In the genomic region with DNA sequence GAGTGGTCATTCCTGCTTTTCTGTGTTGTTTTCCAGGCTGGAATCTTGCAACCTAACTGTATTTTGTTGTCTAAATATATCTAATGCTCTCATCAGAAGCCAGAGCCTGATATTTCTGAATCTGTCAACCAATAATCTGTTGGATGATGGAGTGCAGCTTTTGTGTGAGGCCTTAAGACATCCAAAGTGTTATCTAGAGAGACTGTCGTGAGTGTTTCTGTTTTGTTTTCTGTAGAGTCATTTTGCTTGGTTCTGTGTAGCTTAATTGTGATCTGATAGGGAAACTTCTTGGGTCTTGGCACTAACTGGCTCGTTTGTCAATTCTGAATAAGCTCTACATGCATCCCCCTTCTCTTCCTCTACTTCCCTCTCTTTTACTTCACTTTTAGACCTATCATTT, we compare ENCODE assay signal across 27 cellular contexts. TPM values are rescaled to one million over a fixed set of nuclear protein-coding genes. Genes with fewer than 3 reads are reported as not detected.
"Had no signal": no experiment of that assay in that cellular context is flagged by ENCODE, and none has a peak within 500 bp of the region (broad histone marks: within the 10 kb centered on the region; RNA-seq: fewer than 3 reads in every experiment).

No MANE protein-coding gene starts in this region.

- H3K27ac Mint-ChIP-seq: activated CD4-positive, alpha-beta T cell treated with anti-CD3 and anti-CD28 coated beads, Interleukin-2, amount 10 ng/mL, durations not matched to agents 7 days and 5 days; activated CD8-positive, alpha-beta T cell treated with anti-CD3 and anti-CD28 coated beads, Interleukin-2, amount 10 ng/mL, durations not matched to agents 7 days and 5 days; activated naive CD4-positive, alpha-beta T cell treated with anti-CD3 and anti-CD28 coated beads, Interleukin-2, amount 50 U/mL, for 24 hours; dendritic cell treated with granulocyte-macrophage colony-stimulating factor and Interleukin-4, amounts not matched to agents 40 ng/mL and 50 ng/mL, for 4 days; stimulated activated effector memory CD8-positive, alpha-beta T cell treated with anti-CD3 and anti-CD28 coated beads, Interleukin-12 subunit alpha, Interleukin-12 subunit beta, amount 100 ng/mL, for 72 hours; type B pancreatic cell had no signal

- H3K27ac ChIP-seq: adrenal gland, esophagus muscularis mucosa, psoas muscle, right lobe of liver, testis had no signal

- H3K27me3 ChIP-seq: adrenal gland, esophagus muscularis mucosa, right lobe of liver, testis had no signal

- DNase-seq: activated CD4-positive, alpha-beta T cell treated with anti-CD3 and anti-CD28 coated beads, Interleukin-2, amount 10 ng/mL, durations not matched to agents 7 days and 5 days; activated CD8-positive, alpha-beta T cell treated with anti-CD3 and anti-CD28 coated beads, Interleukin-2, amount 10 ng/mL, durations not matched to agents 7 days and 5 days; activated effector memory CD4-positive, alpha-beta T cell treated with anti-CD3 and anti-CD28 coated beads, Interleukin-2, amount 50 U/mL, for 16 hours; activated T-cell treated with anti-CD3 and anti-CD28 coated beads, Interleukin-2, amount 50 U/mL, for 4 hours; adrenal gland; effector CD8-positive, alpha-beta T cell; foreskin fibroblast; glutamatergic neuron; hypothalamus; islet precursor cell; left colon; mammary epithelial cell; psoas muscle; right lobe of liver; stimulated activated CD4-positive, alpha-beta T cell treated with anti-CD3 and anti-CD28 coated beads, Interleukin-4, amount 100 ng/mL, for 1 hour; T1000; testis had no signal

- ATAC-seq: activated CD8-positive, alpha-beta T cell treated with anti-CD3 and anti-CD28 coated beads, Interleukin-2, amount 10 ng/mL, durations not matched to agents 7 days and 5 days; activated T-cell treated with anti-CD3 and anti-CD28 coated beads, Interleukin-2, amount 50 U/mL, for 4 hours; left colon; psoas muscle; right lobe of liver; stimulated activated effector memory CD8-positive, alpha-beta T cell treated with anti-CD3 and anti-CD28 coated beads, Interleukin-12 subunit alpha, Interleukin-12 subunit beta, amount 100 ng/mL, for 72 hours had no signal

- H3K36me3 ChIP-seq: adrenal gland, esophagus muscularis mucosa, right lobe of liver had no signal

- H3K4me3 ChIP-seq: adrenal gland, esophagus muscularis mucosa, psoas muscle, right lobe of liver, smooth muscle cell, testis had no signal

- H3K36me3 Mint-ChIP-seq: activated naive CD4-positive, alpha-beta T cell treated with anti-CD3 and anti-CD28 coated beads, Interleukin-2, amount 50 U/mL, for 24 hours; stimulated activated effector memory CD8-positive, alpha-beta T cell treated with anti-CD3 and anti-CD28 coated beads, Interleukin-12 subunit alpha, Interleukin-12 subunit beta, amount 100 ng/mL, for 72 hours; type B pancreatic cell had no signal

- H3K9me3 Mint-ChIP-seq: activated CD4-positive, alpha-beta T cell treated with anti-CD3 and anti-CD28 coated beads, Interleukin-2, amount 10 ng/mL, durations not matched to agents 7 days and 5 days; activated naive CD4-positive, alpha-beta T cell treated with anti-CD3 and anti-CD28 coated beads, Interleukin-2, amount 50 U/mL, for 24 hours; activated T-cell treated with anti-CD3 and anti-CD28 coated beads, Interleukin-2, amount 50 U/mL, for 4 hours; dendritic cell treated with granulocyte-macrophage colony-stimulating factor and Interleukin-4, amounts not matched to agents 40 ng/mL and 50 ng/mL, for 4 days; stimulated activated effector memory CD8-positive, alpha-beta T cell treated with anti-CD3 and anti-CD28 coated beads, Interleukin-12 subunit alpha, Interleukin-12 subunit beta, amount 100 ng/mL, for 72 hours; type B pancreatic cell had no signal

- H3K4me2 ChIP-seq: smooth muscle cell had no signal

- H3K4me1 ChIP-seq: adrenal gland, psoas muscle, right lobe of liver, testis had no signal

- H3K27me3 Mint-ChIP-seq: activated CD4-positive, alpha-beta T cell treated with anti-CD3 and anti-CD28 coated beads, Interleukin-2, amount 10 ng/mL, durations not matched to agents 7 days and 5 days; dendritic cell treated with granulocyte-macrophage colony-stimulating factor and Interleukin-4, amounts not matched to agents 40 ng/mL and 50 ng/mL, for 4 days; type B pancreatic cell had no signal

- H3K9me3 ChIP-seq: adrenal gland, esophagus muscularis mucosa, psoas muscle, right lobe of liver, testis had no signal

- H3K4me3 Mint-ChIP-seq: activated CD4-positive, alpha-beta T cell treated with anti-CD3 and anti-CD28 coated beads, Interleukin-2, amount 10 ng/mL, durations not matched to agents 7 days and 5 days; activated CD8-positive, alpha-beta T cell treated with anti-CD3 and anti-CD28 coated beads, Interleukin-2, amount 10 ng/mL, durations not matched to agents 7 days and 5 days; activated naive CD4-positive, alpha-beta T cell treated with anti-CD3 and anti-CD28 coated beads, Interleukin-2, amount 50 U/mL, for 24 hours; activated T-cell treated with anti-CD3 and anti-CD28 coated beads, Interleukin-2, amount 50 U/mL, for 4 hours; dendritic cell treated with granulocyte-macrophage colony-stimulating factor and Interleukin-4, amounts not matched to agents 40 ng/mL and 50 ng/mL, for 4 days; stimulated activated effector memory CD8-positive, alpha-beta T cell treated with anti-CD3 and anti-CD28 coated beads, Interleukin-12 subunit alpha, Interleukin-12 subunit beta, amount 100 ng/mL, for 72 hours; type B pancreatic cell had no signal

- H3K4me1 Mint-ChIP-seq: activated CD4-positive, alpha-beta T cell treated with anti-CD3 and anti-CD28 coated beads, Interleukin-2, amount 10 ng/mL, durations not matched to agents 7 days and 5 days; activated naive CD4-positive, alpha-beta T cell treated with anti-CD3 and anti-CD28 coated beads, Interleukin-2, amount 50 U/mL, for 24 hours; stimulated activated effector memory CD8-positive, alpha-beta T cell treated with anti-CD3 and anti-CD28 coated beads, Interleukin-12 subunit alpha, Interleukin-12 subunit beta, amount 100 ng/mL, for 72 hours had no signal

RNA-seq across cellular contexts. Expression of a gene that starts 31.2 kb away (rescaled TPM):
- total RNA-seq: activated CD4-positive, alpha-beta T cell treated with anti-CD3 and anti-CD28 coated beads, Interleukin-2, amount 10 ng/mL, durations not matched to agents 7 days and 5 days; activated CD8-positive, alpha-beta T cell treated with anti-CD3 and anti-CD28 coated beads, Interleukin-2, amount 10 ng/mL, durations not matched to agents 7 days and 5 days; activated T-cell treated with anti-CD3 and anti-CD28 coated beads, Interleukin-2, amount 50 U/mL, for 4 hours; adrenal gland; esophagus muscularis mucosa; left colon; mononuclear cell; omental fat pad; psoas muscle; right lobe of liver; smooth muscle cell; T-helper 1 cell treated with Interleukin-12 subunit alpha and Interleukin-12 subunit beta and Interleukin-4 antibody, amounts not matched to agents 30 ng/mL and 1 ng/mL, for 36 hours had no signal
- polyA plus RNA-seq: mammary epithelial cell, neural cell, psoas muscle had no signal

RNA-seq across cellular contexts. Expression of a gene that starts 37.4 kb away (rescaled TPM):
- total RNA-seq: activated T-cell treated with anti-CD3 and anti-CD28 coated beads, Interleukin-2, amount 50 U/mL, for 4 hours; esophagus muscularis mucosa; omental fat pad; smooth muscle cell had no signal
- polyA plus RNA-seq: psoas muscle had no signal

RNA-seq across cellular contexts. Expression of a gene that starts 37.5 kb away (rescaled TPM):
- total RNA-seq: activated CD4-positive, alpha-beta T cell treated with anti-CD3 and anti-CD28 coated beads, Interleukin-2, amount 10 ng/mL, durations not matched to agents 7 days and 5 days; activated CD8-positive, alpha-beta T cell treated with anti-CD3 and anti-CD28 coated beads, Interleukin-2, amount 10 ng/mL, durations not matched to agents 7 days and 5 days; activated T-cell treated with anti-CD3 and anti-CD28 coated beads, Interleukin-2, amount 50 U/mL, for 4 hours; mononuclear cell; T-helper 1 cell treated with Interleukin-12 subunit alpha and Interleukin-12 subunit beta and Interleukin-4 antibody, amounts not matched to agents 30 ng/mL and 1 ng/mL, for 36 hours had no signal
